15 cellular contexts compared by ENCODE assay signal in genomic region chr2:69584127-69584889, GRCh38. TPM values are rescaled to one million over a fixed set of nuclear protein-coding genes. Genes with fewer than 3 reads are reported as not detected.
DNase-seq lines count a peak whose midpoint lies in the region; ATAC-seq lines count a peak whose summit lies in the region.
"Had no signal": no experiment of that assay in that cellular context is flagged by ENCODE, and none has a peak within 500 bp of the region (broad histone marks: within the 10 kb centered on the region; RNA-seq: fewer than 3 reads in every experiment).

No MANE protein-coding gene starts in this region.

- no peaks in the 10 kb centered on the region for H3K27me3 Mint-ChIP-seq in activated naive CD4-positive, alpha-beta T cell treated with anti-CD3 and anti-CD28 coated beads, Interleukin-2, amount 50 U/mL, for 24 hours
- no peaks in the 10 kb centered on the region for H3K27me3 Mint-ChIP-seq in stimulated activated naive CD8-positive, alpha-beta T cell treated with anti-CD3 and anti-CD28 coated beads, Interleukin-15, Interleukin-2, amounts not matched to agents 100 ng/mL and 50 ng/mL, for 24 hours

- peaks cover 8% of the 10 kb centered on the region for H3K36me3 Mint-ChIP-seq in activated naive CD4-positive, alpha-beta T cell treated with anti-CD3 and anti-CD28 coated beads, Interleukin-2, amount 50 U/mL, for 24 hours
- H3K36me3 Mint-ChIP-seq in stimulated activated naive CD8-positive, alpha-beta T cell treated with anti-CD3 and anti-CD28 coated beads, Interleukin-15, Interleukin-2, amounts not matched to agents 100 ng/mL and 50 ng/mL, for 24 hours (ENCODE audit: low read depth): peaks cover 7% of the 10 kb centered on the region

- H3K27ac Mint-ChIP-seq in activated naive CD4-positive, alpha-beta T cell treated with anti-CD3 and anti-CD28 coated beads, Interleukin-2, amount 50 U/mL, for 24 hours: peak overlapping the region; percentile 79
- peak overlapping the region; percentile 81 for H3K27ac Mint-ChIP-seq in stimulated activated naive CD8-positive, alpha-beta T cell treated with anti-CD3 and anti-CD28 coated beads, Interleukin-15, Interleukin-2, amounts not matched to agents 100 ng/mL and 50 ng/mL, for 24 hours

- peaks cover 90% of the 10 kb centered on the region for H3K4me1 Mint-ChIP-seq in activated naive CD4-positive, alpha-beta T cell treated with anti-CD3 and anti-CD28 coated beads, Interleukin-2, amount 50 U/mL, for 24 hours
- peaks cover 89% of the 10 kb centered on the region for H3K4me1 Mint-ChIP-seq in stimulated activated naive CD8-positive, alpha-beta T cell treated with anti-CD3 and anti-CD28 coated beads, Interleukin-15, Interleukin-2, amounts not matched to agents 100 ng/mL and 50 ng/mL, for 24 hours (ENCODE audit: low read depth)

- no peak for ATAC-seq in HG02970 (IDR thresholded peaks at IDR 0.05; ENCODE audit: low FRiP score, unreplicated experiment)
- ATAC-seq: gastroesophageal sphincter had no signal

- DNase-seq in activated naive CD4-positive, alpha-beta T cell treated with anti-CD3 and anti-CD28 coated beads, Interleukin-2, amount 50 U/mL, for 16 hours: no peak
- DNase-seq in NCI-H82 (lab: John Stamatoyannopoulos, UW) (peak; percentile 82), cerebellum (ENCODE audit: low spot score) (peak; percentile 79), kidney glomerular epithelial cell (lab: John Stamatoyannopoulos, UW) (no peak), putamen (ENCODE audit: low spot score) (no peak)
- DNase-seq: activated CD4-positive, alpha-beta T cell treated with anti-CD3 and anti-CD28 coated beads for 1 hour; activated effector memory CD4-positive, alpha-beta T cell treated with Interleukin-2 at 50 U/mL for 16 hours; DMS79 treated with DMSO at 0.1 percent for 48 hours; mesendoderm; NCI-H1105; ovary had no signal

- H3K9me3 Mint-ChIP-seq in activated naive CD4-positive, alpha-beta T cell treated with anti-CD3 and anti-CD28 coated beads, Interleukin-2, amount 50 U/mL, for 24 hours: no peaks in the 10 kb centered on the region
- no peaks in the 10 kb centered on the region for H3K9me3 Mint-ChIP-seq in stimulated activated naive CD8-positive, alpha-beta T cell treated with anti-CD3 and anti-CD28 coated beads, Interleukin-15, Interleukin-2, amounts not matched to agents 100 ng/mL and 50 ng/mL, for 24 hours

- H3K4me3 Mint-ChIP-seq in activated naive CD4-positive, alpha-beta T cell treated with anti-CD3 and anti-CD28 coated beads, Interleukin-2, amount 50 U/mL, for 24 hours: peak overlapping the region; percentile 40
- no peak overlapping the region for H3K4me3 Mint-ChIP-seq in stimulated activated naive CD8-positive, alpha-beta T cell treated with anti-CD3 and anti-CD28 coated beads, Interleukin-15, Interleukin-2, amounts not matched to agents 100 ng/mL and 50 ng/mL, for 24 hours

RNA-seq across cellular contexts. Expression of gene AAK1, which starts 59.2 kb away (rescaled TPM):
- 58.2 TPM for total RNA-seq in cerebellum

Comparison
In these comparisons a context has a peak if more than half of its experiments do, and no peak if none do; other contexts are left out.
1. DNase-seq: peak in NCI-H82 (single experiment) and cerebellum (single experiment); none in activated naive CD4-positive, alpha-beta T cell treated with anti-CD3 and anti-CD28 coated beads, Interleukin-2, amount 50 U/mL, for 16 hours (single experiment), kidney glomerular epithelial cell (single experiment) and putamen (single experiment).